ENCODE assay signal across 5 cellular contexts in genomic region chr1:200284236-200284635, GRCh38.
DNase-seq lines count a peak whose midpoint lies in the region; ATAC-seq lines count a peak whose summit lies in the region.
"Not testable (repeated sequence)": the region's sequence is repeated elsewhere in the genome, so short reads cannot be mapped to it uniquely, and the experiment has no call there.

No MANE protein-coding gene starts in this region.

- H2AK5ac ChIP-seq in trophoblast cell (ENCODE audit: low read length): not testable (repeated sequence)

- not testable (repeated sequence) for H3K18ac ChIP-seq in trophoblast cell (ENCODE audit: low read length)

- H2AFZ ChIP-seq in trophoblast cell (ENCODE audit: insufficient read depth, low read length, poor library complexity): not testable (repeated sequence)

- H3K27ac Mint-ChIP-seq in T-helper 17 cell: peak overlapping the region; percentile 54
- peak overlapping the region; percentile 64 for H3K27ac Mint-ChIP-seq in central memory CD8-positive, alpha-beta T cell (ENCODE audit: low read depth)
- H3K27ac Mint-ChIP-seq in stimulated activated memory B cell treated with anti-CD40 and anti-IgM and Interleukin-4, amounts not matched to agents 10 μg/mL and 1 μg/mL and 100 μg/mL, for 72 hours: peak overlapping the region; percentile 66
- peak overlapping the region; percentile 88 for H3K27ac Mint-ChIP-seq in stimulated activated naive B cell treated with anti-CD40 and anti-IgM and Interleukin-4, amounts not matched to agents 10 μg/mL and 1 μg/mL and 100 μg/mL, for 72 hours

- H3K9me3 ChIP-seq in T-helper 17 cell (ENCODE audit: control insufficient read depth, low read length, poor library complexity, severe bottlenecking); trophoblast cell (ENCODE audit: insufficient read depth, low read depth, low read length): not testable (repeated sequence)

- not testable (repeated sequence) for H3K79me2 ChIP-seq in trophoblast cell (ENCODE audit: control insufficient read depth, insufficient read depth, low read length, poor library complexity)

- not testable (repeated sequence) for H3K27me3 ChIP-seq in trophoblast cell (ENCODE audit: insufficient read depth, low read length)

- H4K8ac ChIP-seq in trophoblast cell (ENCODE audit: low read depth, low read length): not testable (repeated sequence)

- H3K4me3 Mint-ChIP-seq in T-helper 17 cell; central memory CD8-positive, alpha-beta T cell; stimulated activated memory B cell treated with anti-CD40 and anti-IgM and Interleukin-4, amounts not matched to agents 10 μg/mL and 1 μg/mL and 100 μg/mL, for 72 hours: not testable (repeated sequence)
- H3K4me3 Mint-ChIP-seq in stimulated activated naive B cell treated with anti-CD40 and anti-IgM and Interleukin-4, amounts not matched to agents 10 μg/mL and 1 μg/mL and 100 μg/mL, for 72 hours: peak overlapping the region in 1 of 2 donors; percentile 51

- not testable (repeated sequence) for H3K79me1 ChIP-seq in trophoblast cell (ENCODE audit: low read length)

- not testable (repeated sequence) for H3K23ac ChIP-seq in trophoblast cell (ENCODE audit: low read length)

- not testable (repeated sequence) for H3K4me3 ChIP-seq in trophoblast cell (ENCODE audit: low read depth, low read length)

- not testable (repeated sequence) for H3K4me1 Mint-ChIP-seq in T-helper 17 cell; central memory CD8-positive, alpha-beta T cell
- H3K4me1 Mint-ChIP-seq in stimulated activated memory B cell treated with anti-CD40 and anti-IgM and Interleukin-4, amounts not matched to agents 10 μg/mL and 1 μg/mL and 100 μg/mL, for 72 hours: peaks cover 27% of the 10 kb centered on the region
- peaks cover 10 to 40% of the 10 kb centered on the region in 2 donors for H3K4me1 Mint-ChIP-seq in stimulated activated naive B cell treated with anti-CD40 and anti-IgM and Interleukin-4, amounts not matched to agents 10 μg/mL and 1 μg/mL and 100 μg/mL, for 72 hours

- H2BK5ac ChIP-seq in trophoblast cell (ENCODE audit: low read depth, low read length, poor library complexity): not testable (repeated sequence)

- not testable (repeated sequence) for ATAC-seq in T-helper 17 cell; central memory CD8-positive, alpha-beta T cell (replicated peaks; ENCODE audit: extremely low read depth, poor library complexity, severe bottlenecking); stimulated activated memory B cell treated with anti-CD40 and anti-IgM and Interleukin-4, amounts not matched to agents 10 μg/mL and 1 μg/mL and 100 μg/mL, for 72 hours; stimulated activated naive B cell treated with anti-CD40 and anti-IgM and Interleukin-4, amounts not matched to agents 10 μg/mL and 1 μg/mL and 100 μg/mL, for 72 hours (replicated peaks)

- H3K4me2 ChIP-seq in trophoblast cell (ENCODE audit: low read length): not testable (repeated sequence)

- H4K91ac ChIP-seq in trophoblast cell (ENCODE audit: low read depth, low read length): not testable (repeated sequence)

- not testable (repeated sequence) for H2BK120ac ChIP-seq in trophoblast cell (ENCODE audit: insufficient read depth, low read length, poor library complexity)

- H3K4me1 ChIP-seq in trophoblast cell (ENCODE audit: control insufficient read depth in 1 of 2, insufficient read depth in 2 of 2, low read length in 2 of 2): not testable (repeated sequence)

- not testable (repeated sequence) for H3K14ac ChIP-seq in trophoblast cell (ENCODE audit: low read length)

- H3K36me3 ChIP-seq in trophoblast cell (ENCODE audit: control insufficient read depth in 1 of 2, insufficient read depth in 2 of 2, low read length in 2 of 2): not testable (repeated sequence)

- not testable (repeated sequence) for H3K36me3 Mint-ChIP-seq in T-helper 17 cell (ENCODE audit: low read depth); central memory CD8-positive, alpha-beta T cell (ENCODE audit: insufficient read depth); stimulated activated memory B cell treated with anti-CD40 and anti-IgM and Interleukin-4, amounts not matched to agents 10 μg/mL and 1 μg/mL and 100 μg/mL, for 72 hours; stimulated activated naive B cell treated with anti-CD40 and anti-IgM and Interleukin-4, amounts not matched to agents 10 μg/mL and 1 μg/mL and 100 μg/mL, for 72 hours

- H3K4ac ChIP-seq in trophoblast cell (ENCODE audit: low read depth, low read length): not testable (repeated sequence)

- no CpG with 5 or more reads among the region's 5 CpGs for WGBS in trophoblast cell (ENCODE audit: extremely low coverage, insufficient coverage, insufficient read length)

- H4K12ac ChIP-seq in trophoblast cell (ENCODE audit: low read depth, low read length): not testable (repeated sequence)

- H3K27ac ChIP-seq in trophoblast cell (ENCODE audit: low read depth, low read length): not testable (repeated sequence)

- H3K9ac ChIP-seq in trophoblast cell (ENCODE audit: low read length): not testable (repeated sequence)

- H3K27me3 Mint-ChIP-seq in T-helper 17 cell; central memory CD8-positive, alpha-beta T cell; stimulated activated memory B cell treated with anti-CD40 and anti-IgM and Interleukin-4, amounts not matched to agents 10 μg/mL and 1 μg/mL and 100 μg/mL, for 72 hours; stimulated activated naive B cell treated with anti-CD40 and anti-IgM and Interleukin-4, amounts not matched to agents 10 μg/mL and 1 μg/mL and 100 μg/mL, for 72 hours: not testable (repeated sequence)

- H2BK12ac ChIP-seq in trophoblast cell (ENCODE audit: low read length): not testable (repeated sequence)

- H3K9me3 Mint-ChIP-seq in central memory CD8-positive, alpha-beta T cell; stimulated activated memory B cell treated with anti-CD40 and anti-IgM and Interleukin-4, amounts not matched to agents 10 μg/mL and 1 μg/mL and 100 μg/mL, for 72 hours; stimulated activated naive B cell treated with anti-CD40 and anti-IgM and Interleukin-4, amounts not matched to agents 10 μg/mL and 1 μg/mL and 100 μg/mL, for 72 hours: not testable (repeated sequence)

- not testable (repeated sequence) for DNase-seq in T-helper 17 cell; central memory CD8-positive, alpha-beta T cell (ENCODE audit: low spot score in 2 of 2); stimulated activated naive B cell treated with anti-CD40 and anti-IgM and Interleukin-4, amounts not matched to agents 10 μg/mL and 1 μg/mL and 100 μg/mL, for 72 hours
- peak; percentile 53 to 83 for DNase-seq in trophoblast cell
